In the genomic region with DNA sequence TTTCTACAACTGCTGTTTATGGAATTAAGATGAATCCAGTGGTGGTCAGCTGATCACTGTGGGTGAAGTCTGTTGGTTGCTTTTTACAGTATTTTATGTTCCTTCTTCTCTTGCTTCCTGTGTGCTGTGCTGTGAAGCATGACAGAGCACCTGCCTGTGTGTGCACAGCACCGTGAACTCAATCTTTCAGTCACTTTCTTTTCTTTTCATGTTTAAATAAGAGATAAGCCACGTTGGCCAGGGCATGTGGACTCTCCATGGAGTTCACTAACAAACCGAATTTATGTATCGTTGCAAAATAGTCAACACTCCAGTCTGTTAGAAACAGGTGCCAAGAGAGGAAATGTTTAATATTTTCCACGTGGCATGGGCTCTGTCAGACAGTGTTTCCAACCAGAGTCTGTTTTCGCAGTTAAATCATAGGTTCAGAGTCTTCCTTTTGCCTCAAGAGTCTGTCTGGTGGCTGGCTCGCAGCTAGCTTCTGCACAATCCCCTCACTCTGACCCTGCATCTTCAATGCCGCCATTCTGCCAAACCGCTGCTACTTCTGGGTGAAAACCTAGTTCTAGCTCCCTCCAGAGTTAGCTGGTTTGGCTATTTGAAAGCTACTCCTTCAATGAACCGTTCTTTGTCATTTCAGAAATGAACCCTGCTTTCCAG, we compare ENCODE assay signal across 8 cellular contexts.
DNase-seq lines count a peak whose midpoint lies in the region; ATAC-seq and TF ChIP-seq lines count a peak whose summit lies in the region.

No MANE protein-coding gene starts in this region.

- TF ChIP-seq CTCF in WTC11 (IDR thresholded peaks at IDR 0.05) = no peak

- peaks cover 31% of the 10 kb centered on the region for H3K9me3 Mint-ChIP-seq in WTC11

- H3K4me3 ChIP-seq in H7 (ENCODE audit: insufficient read depth, low read depth, low read length) = no peak overlapping the region

- H3K27me3 Mint-ChIP-seq in WTC11 (ENCODE audit: low read depth) = no peaks in the 10 kb centered on the region

- H3K4me1 Mint-ChIP-seq in WTC11 = peaks cover 20% of the 10 kb centered on the region

- DNase-seq in DMS79 (lab: John Stamatoyannopoulos, UW) (peak; percentile 89), WTC11 (ENCODE audit: low spot score) (no peak), EL (no peak), COLO829 (ENCODE audit: low spot score) (no peak), NCI-H82 (lab: John Stamatoyannopoulos, UW) (no peak), H7 (no peak)

- peaks cover 32% of the 10 kb centered on the region for H3K36me3 Mint-ChIP-seq in WTC11

- POLR2A ChIA-PET in WTC11 (lab: Charles Lee) = no interaction called here

- ATAC-seq in GM21390 (IDR thresholded peaks at IDR 0.05; ENCODE audit: unreplicated experiment) (peak; percentile 94), HG03565 (IDR thresholded peaks at IDR 0.05; ENCODE audit: unreplicated experiment) (peak; percentile 97), WTC11 (no peak)

- no peak overlapping the region for H3K4me3 Mint-ChIP-seq in WTC11

- H3K27me3 ChIP-seq in H7 (ENCODE audit: control insufficient read depth, insufficient read depth, low read length) = no peaks in the 10 kb centered on the region

- no peak overlapping the region for H3K27ac Mint-ChIP-seq in WTC11

- CTCF ChIA-PET in WTC11 (lab: Charles Lee) = no interaction called here

- no peaks in the 10 kb centered on the region for H3K36me3 ChIP-seq in H7 (replicated peaks; ENCODE audit: control insufficient read depth, insufficient read depth, low read length)

TF ChIP-seq in WTC11, 78 proteins besides CTCF, POLR2A, EP300 and RAD21:
- TF ChIP-seq KAT7 (CRISPR knock-in tag; IDR thresholded peaks at IDR 0.05; ENCODE audit: borderline replicate concordance) (no peak), GABPB1 (CRISPR knock-in tag; IDR thresholded peaks at IDR 0.05) (peak; percentile 42; the same call in 1 of the 2 replicates)
